Comparison of ENCODE assay signal across 9 cellular contexts in the genomic region with DNA sequence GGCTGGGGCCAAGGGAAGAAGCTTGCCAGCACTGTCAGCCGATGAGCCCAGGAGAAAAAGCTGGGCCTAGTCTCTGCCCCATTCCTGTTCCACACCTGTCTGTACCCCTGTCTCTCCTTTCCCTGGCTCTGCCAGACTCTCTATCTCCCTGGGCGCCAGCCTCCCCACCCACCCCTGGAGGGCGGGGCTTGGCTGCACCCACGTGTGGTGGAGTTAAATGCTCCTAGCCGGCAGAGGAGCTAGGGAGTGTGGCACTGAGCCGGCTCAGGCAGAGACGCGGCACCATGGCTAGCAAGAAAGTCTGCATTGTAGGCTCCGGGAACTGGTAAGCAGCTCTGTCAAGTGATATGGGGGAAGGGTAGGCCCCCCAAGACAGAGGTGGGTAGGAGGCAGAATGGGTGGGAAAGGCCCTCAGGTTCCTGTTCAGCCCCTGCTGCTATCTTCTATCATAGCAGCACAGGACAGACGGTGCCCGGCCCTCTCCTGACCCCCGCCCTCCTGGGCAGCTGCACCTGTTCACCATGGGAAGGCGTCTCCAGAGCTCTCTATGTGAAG. TPM values are rescaled to one million over a fixed set of nuclear protein-coding genes. Genes with fewer than 3 reads are reported as not detected.
DNase-seq lines count a peak whose midpoint lies in the region; ATAC-seq and TF ChIP-seq lines count a peak whose summit lies in the region.
"Had no signal": no experiment of that assay in that cellular context is flagged by ENCODE, and none has a peak within 500 bp of the region (broad histone marks: within the 10 kb centered on the region; RNA-seq: fewer than 3 reads in every experiment).

A gene (plus strand): TSS at position 242 of the 555 bp plus-strand sequence. CDS start 43 bp downstream, at position 285.

- no peak within 1 kb of the TSS for H3K27ac ChIP-seq in CD4-positive, alpha-beta T cell (ENCODE audit: low read depth, low read length)
- peak within 1 kb of the TSS; percentile 85 for H3K27ac ChIP-seq in parathyroid adenoma

- peak; percentile 87 for ATAC-seq in CD4-positive, alpha-beta T cell (ENCODE audit: poor library complexity)
- peak; percentile 52 to 54 for ATAC-seq in activated T-cell treated with anti-CD3 and anti-CD28 coated beads, Interleukin-2, amount 50 U/mL, for 72 hours (replicated peaks in 1 of 2)
- peak; percentile 86 for ATAC-seq in Right ventricle myocardium inferior
- no peak for ATAC-seq in GM19324 (IDR thresholded peaks at IDR 0.05; ENCODE audit: low FRiP score, unreplicated experiment)

- H3K4me2 ChIP-seq in parathyroid adenoma (ENCODE audit: low read length): peak within 1 kb of the TSS; percentile 81

- H3K36me3 ChIP-seq in parathyroid adenoma (ENCODE audit: control insufficient read depth, insufficient read depth, low read length): no peaks in the 10 kb centered on the region

- H3K4me1 ChIP-seq in parathyroid adenoma: peaks cover 60% of the 10 kb centered on the region

- peak within 1 kb of the TSS; percentile 66 for H2AFZ ChIP-seq in parathyroid adenoma

- H3K27me3 Mint-ChIP-seq in CD4-positive, alpha-beta T cell: no peaks in the 10 kb centered on the region
- peaks cover 7% of the 10 kb centered on the region for H3K27me3 Mint-ChIP-seq in activated T-cell treated with anti-CD3 and anti-CD28 coated beads, Interleukin-2, amount 50 U/mL, for 72 hours (ENCODE audit: low read depth)
- H3K27me3 Mint-ChIP-seq: activated naive CD8-positive, alpha-beta T cell had no signal

- H3K4me1 Mint-ChIP-seq in CD4-positive, alpha-beta T cell (ENCODE audit: low read depth): no peaks in the 10 kb centered on the region
- peaks cover 5% of the 10 kb centered on the region for H3K4me1 Mint-ChIP-seq in activated T-cell treated with anti-CD3 and anti-CD28 coated beads, Interleukin-2, amount 50 U/mL, for 72 hours (ENCODE audit: low read depth)

- CTCF ChIA-PET in CD4-positive, alpha-beta T cell (lab: Charles Lee): interaction anchor here (1.2 kb wide), 1 partner anchor 7 kb away, joined by 3 read pairs; no protein-coding TSS in a partner anchor

- POLR2A ChIA-PET in CD4-positive, alpha-beta T cell (lab: Charles Lee): interaction anchor here (1.1 to 2.4 kb wide), 2 partner anchors 8 to 26 kb away, joined by 3 to 19 read pairs; a partner anchor contains a TSS

- no peak within 1 kb of the TSS for H3K9ac ChIP-seq in parathyroid adenoma

- H3K4me3 Mint-ChIP-seq in CD4-positive, alpha-beta T cell: no peak within 1 kb of the TSS
- H3K4me3 Mint-ChIP-seq in activated T-cell treated with anti-CD3 and anti-CD28 coated beads, Interleukin-2, amount 50 U/mL, for 72 hours: no peak within 1 kb of the TSS
- H3K4me3 Mint-ChIP-seq: activated naive CD8-positive, alpha-beta T cell had no signal

- peaks cover 11% of the 10 kb centered on the region for H3K79me2 ChIP-seq in parathyroid adenoma

- H3K9me3 ChIP-seq in CD4-positive, alpha-beta T cell (ENCODE audit: control insufficient read depth, low read length): no peaks in the 10 kb centered on the region
- no peaks in the 10 kb centered on the region for H3K9me3 ChIP-seq in parathyroid adenoma (ENCODE audit: control insufficient read depth, low read length)

- H3K4me3 ChIP-seq in parathyroid adenoma (ENCODE audit: low read depth, low read length): peak within 1 kb of the TSS; percentile 45

- DNase-seq in CD4-positive, alpha-beta T cell: no peak
- DNase-seq in LoVo (ENCODE audit: low spot score) (peak; percentile 65), Right ventricle myocardium inferior (ENCODE audit: missing footprints) (peak; percentile 71), SW 1271 (lab: John Stamatoyannopoulos, UW) (no peak), KG1 (lab: John Stamatoyannopoulos, UW) (no peak)
- DNase-seq in activated T-cell treated with anti-CD3 and anti-CD28 coated beads, Interleukin-2, amount 50 U/mL, for 72 hours: peak; percentile 29 to 31

- no peaks in the 10 kb centered on the region for H3K27me3 ChIP-seq in CD4-positive, alpha-beta T cell (ENCODE audit: control insufficient read depth, insufficient read depth, low read length)
- no peaks in the 10 kb centered on the region for H3K27me3 ChIP-seq in parathyroid adenoma (ENCODE audit: control insufficient read depth, insufficient read depth, low read length)

- peak within 1 kb of the TSS; percentile 49 for H3K27ac Mint-ChIP-seq in CD4-positive, alpha-beta T cell
- peak within 1 kb of the TSS; percentile 0 for H3K27ac Mint-ChIP-seq in activated T-cell treated with anti-CD3 and anti-CD28 coated beads, Interleukin-2, amount 50 U/mL, for 72 hours
- H3K27ac Mint-ChIP-seq: activated naive CD8-positive, alpha-beta T cell had no signal

- no peak for TF ChIP-seq CTCF in CD4-positive, alpha-beta T cell (IDR thresholded peaks at IDR 0.05)
- TF ChIP-seq CTCF in parathyroid adenoma (IDR thresholded peaks at IDR 0.05): peak; percentile 19

- intact Hi-C loops in CD4-positive, alpha-beta T cell (cut with DNase I, micrococcal nuclease): no loop called here
- intact Hi-C loops in Right ventricle myocardium inferior (cut with DNase I): no loop called here

- H3K36me3 Mint-ChIP-seq in CD4-positive, alpha-beta T cell (ENCODE audit: low read depth): peaks cover 37% of the 10 kb centered on the region
- H3K36me3 Mint-ChIP-seq in activated T-cell treated with anti-CD3 and anti-CD28 coated beads, Interleukin-2, amount 50 U/mL, for 72 hours (ENCODE audit: insufficient read depth in 2 of 2): peaks cover 0 to 6% of the 10 kb centered on the region in 2 donors

- H3K9me3 Mint-ChIP-seq in CD4-positive, alpha-beta T cell: no peaks in the 10 kb centered on the region
- no peaks in the 10 kb centered on the region for H3K9me3 Mint-ChIP-seq in activated T-cell treated with anti-CD3 and anti-CD28 coated beads, Interleukin-2, amount 50 U/mL, for 72 hours

RNA-seq across cellular contexts. Expression of the gene that starts here (rescaled TPM):
- under 1 TPM; 0.41 to 0.47 TPM for total RNA-seq in CD4-positive, alpha-beta T cell
- 1 to 10 TPM; 1.6 to 3.5 TPM for total RNA-seq in activated T-cell treated with anti-CD3 and anti-CD28 coated beads, Interleukin-2, amount 50 U/mL, for 72 hours
- total RNA-seq in Right ventricle myocardium inferior: 51.1 TPM

Comparison
In these comparisons a context has a peak if more than half of its experiments do, and no peak if none do; other contexts are left out.
1. RNA of the gene that starts here (total RNA-seq): 51.1 TPM in Right ventricle myocardium inferior (single experiment); 1.6 to 3.5 TPM in activated T-cell treated with anti-CD3 and anti-CD28 coated beads, Interleukin-2, amount 50 U/mL, for 72 hours and 0.41 to 0.47 TPM in CD4-positive, alpha-beta T cell; every median in the first group is over 10 times any median in the second.
2. Peak in ATAC-seq in CD4-positive, alpha-beta T cell; RNA of the gene not detected or under 1 TPM.
3. DNase-seq: peak in LoVo (single experiment), activated T-cell treated with anti-CD3 and anti-CD28 coated beads, Interleukin-2, amount 50 U/mL, for 72 hours (2 of 2) and Right ventricle myocardium inferior (single experiment); none in CD4-positive, alpha-beta T cell (0 of 10), SW 1271 (0 of 2) and KG1 (single experiment).